Comparison of ENCODE assay signal across 1 cellular context in the genomic region with DNA sequence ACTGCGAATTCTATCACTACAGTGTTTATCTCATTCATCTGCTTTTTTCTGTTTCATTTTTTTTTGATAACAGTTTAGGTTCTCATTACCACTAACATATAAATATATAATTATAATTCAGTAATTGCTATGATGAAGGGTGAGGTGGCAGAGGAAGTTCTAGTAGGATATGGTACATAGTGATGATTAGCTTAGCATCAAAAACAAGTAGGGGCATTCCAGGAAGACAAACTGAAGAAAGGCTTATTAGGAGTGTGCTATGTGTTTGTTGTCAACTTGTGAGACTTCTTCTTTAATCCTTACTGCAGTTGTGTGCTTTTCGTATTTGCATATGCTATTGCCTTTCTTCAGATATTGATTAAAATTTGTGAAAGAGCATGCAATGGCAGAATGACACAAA.
A peak's percentile ranks its signal among the peaks of the same experiment; 100 is the strongest.
TF ChIP-seq lines count a peak whose summit lies in the region.

No MANE protein-coding gene starts in this region.

TF ChIP-seq in endothelial cell of umbilical vein, 7 proteins besides CTCF, POLR2A, EP300 and RAD21:
- TF ChIP-seq FOS (IDR thresholded peaks at IDR 0.05; ENCODE audit: borderline replicate concordance, insufficient read depth, low read length) (peak; percentile 20), JUN (IDR thresholded peaks at IDR 0.05; ENCODE audit: borderline replicate concordance, insufficient read depth, insufficient read length, low read depth) (no peak), MYC (IDR thresholded peaks at IDR 0.05; ENCODE audit: low read depth, low read length) (no peak), GATA2 (IDR thresholded peaks at IDR 0.05; ENCODE audit: insufficient read depth, insufficient read length, low read depth, low read length) (no peak), POLR2AphosphoS5 (IDR thresholded peaks at IDR 0.05; ENCODE audit: insufficient read depth, low read depth, low read length) (no peak), EZH2 (IDR thresholded peaks at IDR 0.05; ENCODE audit: borderline replicate concordance, low read depth, low read length, severe bottlenecking) (no peak)
- TF ChIP-seq, protein P1, sequence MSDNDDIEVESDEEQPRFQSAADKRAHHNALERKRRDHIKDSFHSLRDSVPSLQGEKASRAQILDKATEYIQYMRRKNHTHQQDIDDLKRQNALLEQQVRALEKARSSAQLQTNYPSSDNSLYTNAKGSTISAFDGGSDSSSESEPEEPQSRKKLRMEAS (IDR thresholded peaks at IDR 0.05; ENCODE audit: insufficient read depth, insufficient read length): no peak
